ENCODE assay signal across 9 cellular contexts in the genomic region with DNA sequence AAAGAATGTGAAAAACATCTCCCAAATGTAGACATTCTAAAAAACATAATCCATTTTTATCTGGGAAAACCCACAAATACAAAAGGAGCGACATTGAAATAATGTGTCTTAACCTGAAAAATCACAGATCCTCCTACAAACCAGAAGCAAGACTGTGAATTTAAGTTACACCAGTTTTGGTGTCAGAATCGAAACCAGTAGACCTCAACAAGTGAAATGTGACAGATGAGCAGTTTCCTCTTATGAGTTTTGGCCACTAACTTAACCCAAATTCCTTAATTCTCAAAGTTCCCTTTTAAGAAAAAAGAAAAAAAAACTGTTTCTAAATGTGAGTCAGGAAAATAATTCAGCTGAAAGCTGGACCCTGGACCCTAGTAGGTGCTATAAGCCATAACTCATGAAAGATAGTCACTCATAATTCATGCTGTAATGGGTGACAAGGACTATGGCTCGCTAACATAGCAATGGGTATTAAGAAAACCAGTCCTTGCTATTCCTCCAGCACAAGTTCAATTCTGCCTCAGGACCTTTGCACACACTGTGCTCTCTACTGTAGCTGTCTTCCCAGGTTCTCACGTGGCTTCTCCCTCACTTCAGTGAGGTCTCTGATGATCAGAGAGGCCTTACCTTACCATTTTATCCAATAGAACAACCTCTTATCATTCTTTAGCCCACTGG. TPM values are rescaled to one million over a fixed set of nuclear protein-coding genes. Genes with fewer than 3 reads are reported as not detected.
DNase-seq lines count a peak whose midpoint lies in the region; ATAC-seq and TF ChIP-seq lines count a peak whose summit lies in the region.
"Had no signal": no experiment of that assay in that cellular context is flagged by ENCODE, and none has a peak within 500 bp of the region (broad histone marks: within the 10 kb centered on the region; RNA-seq: fewer than 3 reads in every experiment).

No MANE protein-coding gene starts in this region.

- H3K4me3 ChIP-seq in suprapubic skin: no peak overlapping the region

- ATAC-seq in GM18868 (IDR thresholded peaks at IDR 0.05; ENCODE audit: unreplicated experiment): peak; percentile 84
- ATAC-seq in GM21528 (IDR thresholded peaks at IDR 0.05; ENCODE audit: low FRiP score, unreplicated experiment): peak; percentile 93
- ATAC-seq in HG03196 (IDR thresholded peaks at IDR 0.05; ENCODE audit: unreplicated experiment): peak; percentile 89

- DNase-seq in posterior cingulate gyrus (no peak), NCI-H187 treated with DMSO at 0.1 percent for 48 hours (lab: John Stamatoyannopoulos, UW) (no peak), NCI-H2227 (lab: John Stamatoyannopoulos, UW; ENCODE audit: unreplicated experiment) (no peak), suprapubic skin (ENCODE audit: low spot score in 2 of 2) (no peak)
- DNase-seq: activated effector memory CD4-positive, alpha-beta T cell treated with anti-CD3 and anti-CD28 coated beads, Interleukin-2, amount 50 U/mL, for 16 hours had no signal

- H3K36me3 Mint-ChIP-seq in dendritic cell treated with granulocyte-macrophage colony-stimulating factor and Interleukin-4, amounts not matched to agents 40 ng/mL and 50 ng/mL, for 4 days (ENCODE audit: low read depth): no peaks in the 10 kb centered on the region

- WGBS in suprapubic skin: 85% methylated on average over 4 of the region's 4 CpGs

- no peak overlapping the region for H3K4me3 Mint-ChIP-seq in dendritic cell treated with granulocyte-macrophage colony-stimulating factor and Interleukin-4, amounts not matched to agents 40 ng/mL and 50 ng/mL, for 4 days

- H3K27me3 ChIP-seq in suprapubic skin: no peaks in the 10 kb centered on the region

- H3K36me3 ChIP-seq in suprapubic skin: no peaks in the 10 kb centered on the region

- intact Hi-C loops in dendritic cell treated with granulocyte-macrophage colony-stimulating factor and Interleukin-4, amounts not matched to agents 40 ng/mL and 50 ng/mL, for 4 days (cut with micrococcal nuclease): no loop called here
- intact Hi-C loops in posterior cingulate gyrus (cut with DNase I): no loop called here

- TF ChIP-seq POLR2A in suprapubic skin (IDR thresholded peaks at IDR 0.05): no peak

- H3K27ac ChIP-seq in suprapubic skin: no peak overlapping the region

- no peaks in the 10 kb centered on the region for H3K9me3 ChIP-seq in suprapubic skin

- TF ChIP-seq EP300 in suprapubic skin (IDR thresholded peaks at IDR 0.05): no peak

- H3K27me3 Mint-ChIP-seq in dendritic cell treated with granulocyte-macrophage colony-stimulating factor and Interleukin-4, amounts not matched to agents 40 ng/mL and 50 ng/mL, for 4 days: peaks cover 11% of the 10 kb centered on the region

- H3K4me1 ChIP-seq in suprapubic skin: peaks cover 17% of the 10 kb centered on the region

- peak overlapping the region; percentile 22 for H3K27ac Mint-ChIP-seq in dendritic cell treated with granulocyte-macrophage colony-stimulating factor and Interleukin-4, amounts not matched to agents 40 ng/mL and 50 ng/mL, for 4 days

- peaks cover 22% of the 10 kb centered on the region for H3K4me1 Mint-ChIP-seq in dendritic cell treated with granulocyte-macrophage colony-stimulating factor and Interleukin-4, amounts not matched to agents 40 ng/mL and 50 ng/mL, for 4 days (ENCODE audit: low read depth)

- no peaks in the 10 kb centered on the region for H3K9me3 Mint-ChIP-seq in dendritic cell treated with granulocyte-macrophage colony-stimulating factor and Interleukin-4, amounts not matched to agents 40 ng/mL and 50 ng/mL, for 4 days

- TF ChIP-seq CTCF in suprapubic skin (IDR thresholded peaks at IDR 0.05): no peak

RNA-seq across cellular contexts. Expression of gene THRB, which starts 9.0 kb away (rescaled TPM):
- 10 to 100 TPM; 16.6 to 32.9 (median 24.4) TPM for total RNA-seq in suprapubic skin
